8 cellular contexts compared by ENCODE assay signal in genomic region chr14:24442240-24443052, GRCh38. TPM values are rescaled to one million over a fixed set of nuclear protein-coding genes. Genes with fewer than 3 reads are reported as not detected.
DNase-seq lines count a peak whose midpoint lies in the region; ATAC-seq and TF ChIP-seq lines count a peak whose summit lies in the region.

Gene SDR39U1 (minus strand): TSS chr14:24442776. CDS start chr14:24442769, 7 bp downstream.

- H3K27ac ChIP-seq in upper lobe of right lung: peak within 1 kb of the TSS; percentile 93

- in situ Hi-C loops in GM13976 (cut with MboI; ENCODE audit: low sequenced_read_pairs, unreplicated experiment): no loop called here

- ATAC-seq in HG02870 (IDR thresholded peaks at IDR 0.05; ENCODE audit: unreplicated experiment): peak; percentile 89
- ATAC-seq in left cardiac atrium: peak; percentile 93
- peak; percentile 95 for ATAC-seq in upper lobe of right lung

- peak within 1 kb of the TSS; percentile 55 for H3K4me3 ChIP-seq in upper lobe of right lung

- peaks cover 19% of the 10 kb centered on the region for H3K4me1 ChIP-seq in upper lobe of right lung

- no peaks in the 10 kb centered on the region for H3K27me3 ChIP-seq in upper lobe of right lung

- H3K36me3 ChIP-seq in upper lobe of right lung: peaks cover 36% of the 10 kb centered on the region

- intact Hi-C loops in T-helper 1 cell treated with Interleukin-12 subunit alpha and Interleukin-12 subunit beta and Interleukin-4 antibody, amounts not matched to agents 30 ng/mL and 1 ng/mL, for 36 hours (cut with micrococcal nuclease): loop anchor here (1.0 to 10.0 kb wide), 23 partner anchors 11 to 1348 kb away; partner anchors contain the start of genes ACIN1, C14orf119, DCAF11 and DHRS1
- intact Hi-C loops in left cardiac atrium (cut with DNase I): no loop called here
- intact Hi-C loops in posterior vena cava (cut with DNase I): no loop called here
- intact Hi-C loops in upper lobe of right lung (cut with DNase I): no loop called here

- no peak for TF ChIP-seq CTCF in GM13976 (IDR thresholded peaks at IDR 0.05; ENCODE audit: borderline replicate concordance, control extremely low read depth, extremely low read depth, insufficient read depth, missing control alignments)
- no peak for TF ChIP-seq CTCF in upper lobe of right lung (IDR thresholded peaks at IDR 0.05)

- DNase-seq in GM13976 (ENCODE audit: low spot score): peak; percentile 95
- peak; percentile 96 for DNase-seq in NCI-H146 treated with DMSO at 0.1 percent for 48 hours (lab: John Stamatoyannopoulos, UW; ENCODE audit: unreplicated experiment)
- DNase-seq in amniotic epithelial cell (ENCODE audit: low read depth): peak; percentile 99
- peak; percentile 98 for DNase-seq in left cardiac atrium
- DNase-seq in posterior vena cava (ENCODE audit: low spot score): peak; percentile 99
- DNase-seq in upper lobe of right lung: peak; percentile 97

- H3K9me3 ChIP-seq in upper lobe of right lung: no peaks in the 10 kb centered on the region

RNA-seq across cellular contexts. Expression of gene SDR39U1, which starts in this region (rescaled TPM):
- 49.9 and 55.0 TPM in 2 replicates for total RNA-seq in T-helper 1 cell treated with Interleukin-12 subunit alpha and Interleukin-12 subunit beta and Interleukin-4 antibody, amounts not matched to agents 30 ng/mL and 1 ng/mL, for 36 hours
- total RNA-seq in left cardiac atrium: 10 to 100 TPM; 72.0 to 78.8 TPM
- total RNA-seq in posterior vena cava: 10 to 100 TPM; 31.6 to 36.4 TPM
- 61.6 TPM for total RNA-seq in upper lobe of right lung

Comparison
In these comparisons a context has a peak if more than half of its experiments do, and no peak if none do; other contexts are left out.
1. Peak in every context shown above with its lines: DNase-seq, ATAC-seq, H3K4me3 ChIP-seq and H3K27ac ChIP-seq.